Comparison of ENCODE assay signal across 19 cellular contexts in the genomic region with DNA sequence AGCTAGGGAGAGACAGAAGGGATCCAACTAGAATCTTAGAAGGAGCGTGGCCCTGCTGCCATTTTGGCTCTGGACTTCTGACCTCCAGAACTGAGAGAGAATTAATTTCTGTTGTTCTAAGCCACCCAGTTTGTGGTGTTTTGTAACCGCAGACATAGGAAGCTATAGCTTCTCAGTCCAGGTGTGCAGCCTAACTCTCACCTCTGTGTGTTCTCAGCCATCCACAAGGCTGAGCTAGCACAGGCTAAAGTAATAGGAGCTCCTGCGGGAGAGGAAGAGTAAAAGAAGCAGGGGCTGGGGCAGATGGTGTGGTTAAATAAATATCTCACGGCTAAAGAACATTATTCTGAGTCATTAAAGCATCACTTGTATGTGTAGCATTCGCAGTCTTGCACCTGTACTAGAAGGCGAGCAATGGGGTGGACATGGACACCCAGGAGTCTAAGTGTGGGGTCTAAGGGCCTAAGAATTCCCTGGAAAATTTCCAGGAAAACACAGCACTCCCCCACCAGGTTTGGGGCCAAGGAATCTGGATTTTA.
"Had no signal": no experiment of that assay in that cellular context is flagged by ENCODE, and none has a peak within 500 bp of the region (broad histone marks: within the 10 kb centered on the region; RNA-seq: fewer than 3 reads in every experiment).

No MANE protein-coding gene starts in this region.

- H3K27ac Mint-ChIP-seq: activated B cell treated with CpG ODN at 0.5 μM for 24 hours; activated CD8-positive, alpha-beta T cell treated with anti-CD3 and anti-CD28 coated beads for 36 hours; activated naive CD8-positive, alpha-beta T cell treated with anti-CD3 and anti-CD28 coated beads for 36 hours had no signal

- H3K27me3 Mint-ChIP-seq: activated B cell treated with CpG ODN at 0.5 μM for 24 hours; activated CD8-positive, alpha-beta T cell treated with anti-CD3 and anti-CD28 coated beads for 36 hours; activated naive CD8-positive, alpha-beta T cell treated with anti-CD3 and anti-CD28 coated beads for 36 hours had no signal

- H3K9me3 Mint-ChIP-seq: activated B cell treated with CpG ODN at 0.5 μM for 24 hours; activated CD8-positive, alpha-beta T cell treated with anti-CD3 and anti-CD28 coated beads for 36 hours; activated naive CD8-positive, alpha-beta T cell treated with anti-CD3 and anti-CD28 coated beads for 36 hours; neural crest cell had no signal

- DNase-seq: activated B cell treated with CpG ODN at 0.5 μM for 24 hours; activated CD4-positive, alpha-beta T cell treated with anti-CD3 and anti-CD28 coated beads for 48 hours; activated CD8-positive, alpha-beta T cell treated with anti-CD3 and anti-CD28 coated beads for 36 hours; activated naive CD8-positive, alpha-beta T cell treated with anti-CD3 and anti-CD28 coated beads for 36 hours; activated T-cell treated with anti-CD3 and anti-CD28 coated beads, Interleukin-2, amount 50 U/mL, for 48 hours; brain microvascular endothelial cell; cortex of kidney; effector CD4-positive, alpha-beta T cell; foreskin keratinocyte; head of caudate nucleus; left colon; lower lobe of right lung; right cardiac atrium; stimulated activated CD4-positive, alpha-beta T cell treated with anti-CD3 and anti-CD28 coated beads, Interleukin-4, amount 100 ng/mL, for 24 hours; stimulated activated naive CD4-positive, alpha-beta T cell treated with Interleukin-2 at 50 U/mL for 16 hours; transverse colon had no signal

- H3K27ac ChIP-seq: brain microvascular endothelial cell, foreskin keratinocyte, lower lobe of right lung, prostate gland, transverse colon, vagina had no signal

- H3K4me3 Mint-ChIP-seq: activated B cell treated with CpG ODN at 0.5 μM for 24 hours; activated CD8-positive, alpha-beta T cell treated with anti-CD3 and anti-CD28 coated beads for 36 hours; activated naive CD8-positive, alpha-beta T cell treated with anti-CD3 and anti-CD28 coated beads for 36 hours; neural crest cell had no signal
